In genomic region chr7:6026917-6027316, GRCh38 we compare ENCODE assay signal across 1 cellular context.
TF ChIP-seq lines count a peak whose summit lies in the region.

No MANE protein-coding gene starts in this region.

TF ChIP-seq in GM12878, 131 proteins besides CTCF, POLR2A, EP300 and RAD21:
- TF ChIP-seq, protein P1, sequence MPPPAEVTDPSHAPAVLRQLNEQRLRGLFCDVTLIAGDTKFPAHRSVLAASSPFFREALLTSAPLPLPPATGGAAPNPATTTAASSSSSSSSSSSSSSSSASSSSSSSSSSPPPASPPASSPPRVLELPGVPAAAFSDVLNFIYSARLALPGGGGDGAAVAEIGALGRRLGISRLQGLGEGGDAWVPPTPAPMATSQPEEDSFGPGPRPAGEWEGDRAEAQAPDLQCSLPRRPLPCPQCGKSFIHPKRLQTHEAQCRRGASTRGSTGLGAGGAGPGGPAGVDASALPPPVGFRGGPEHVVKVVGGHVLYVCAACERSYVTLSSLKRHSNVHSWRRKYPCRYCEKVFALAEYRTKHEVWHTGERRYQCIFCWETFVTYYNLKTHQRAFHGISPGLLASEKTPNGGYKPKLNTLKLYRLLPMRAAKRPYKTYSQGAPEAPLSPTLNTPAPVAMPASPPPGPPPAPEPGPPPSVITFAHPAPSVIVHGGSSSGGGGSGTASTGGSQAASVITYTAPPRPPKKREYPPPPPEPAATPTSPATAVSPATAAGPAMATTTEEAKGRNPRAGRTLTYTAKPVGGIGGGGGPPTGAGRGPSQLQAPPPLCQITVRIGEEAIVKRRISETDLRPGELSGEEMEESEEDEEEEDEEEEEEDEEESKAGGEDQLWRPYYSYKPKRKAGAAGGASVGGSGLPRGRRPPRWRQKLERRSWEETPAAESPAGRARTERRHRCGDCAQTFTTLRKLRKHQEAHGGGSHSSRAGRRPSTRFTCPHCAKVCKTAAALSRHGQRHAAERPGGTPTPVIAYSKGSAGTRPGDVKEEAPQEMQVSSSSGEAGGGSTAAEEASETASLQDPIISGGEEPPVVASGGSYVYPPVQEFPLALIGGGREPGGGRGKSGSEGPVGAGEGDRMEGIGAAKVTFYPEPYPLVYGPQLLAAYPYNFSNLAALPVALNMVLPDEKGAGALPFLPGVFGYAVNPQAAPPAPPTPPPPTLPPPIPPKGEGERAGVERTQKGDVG (CRISPR knock-in tag; IDR thresholded peaks at IDR 0.05), result no peak
- TF ChIP-seq, protein P2, sequence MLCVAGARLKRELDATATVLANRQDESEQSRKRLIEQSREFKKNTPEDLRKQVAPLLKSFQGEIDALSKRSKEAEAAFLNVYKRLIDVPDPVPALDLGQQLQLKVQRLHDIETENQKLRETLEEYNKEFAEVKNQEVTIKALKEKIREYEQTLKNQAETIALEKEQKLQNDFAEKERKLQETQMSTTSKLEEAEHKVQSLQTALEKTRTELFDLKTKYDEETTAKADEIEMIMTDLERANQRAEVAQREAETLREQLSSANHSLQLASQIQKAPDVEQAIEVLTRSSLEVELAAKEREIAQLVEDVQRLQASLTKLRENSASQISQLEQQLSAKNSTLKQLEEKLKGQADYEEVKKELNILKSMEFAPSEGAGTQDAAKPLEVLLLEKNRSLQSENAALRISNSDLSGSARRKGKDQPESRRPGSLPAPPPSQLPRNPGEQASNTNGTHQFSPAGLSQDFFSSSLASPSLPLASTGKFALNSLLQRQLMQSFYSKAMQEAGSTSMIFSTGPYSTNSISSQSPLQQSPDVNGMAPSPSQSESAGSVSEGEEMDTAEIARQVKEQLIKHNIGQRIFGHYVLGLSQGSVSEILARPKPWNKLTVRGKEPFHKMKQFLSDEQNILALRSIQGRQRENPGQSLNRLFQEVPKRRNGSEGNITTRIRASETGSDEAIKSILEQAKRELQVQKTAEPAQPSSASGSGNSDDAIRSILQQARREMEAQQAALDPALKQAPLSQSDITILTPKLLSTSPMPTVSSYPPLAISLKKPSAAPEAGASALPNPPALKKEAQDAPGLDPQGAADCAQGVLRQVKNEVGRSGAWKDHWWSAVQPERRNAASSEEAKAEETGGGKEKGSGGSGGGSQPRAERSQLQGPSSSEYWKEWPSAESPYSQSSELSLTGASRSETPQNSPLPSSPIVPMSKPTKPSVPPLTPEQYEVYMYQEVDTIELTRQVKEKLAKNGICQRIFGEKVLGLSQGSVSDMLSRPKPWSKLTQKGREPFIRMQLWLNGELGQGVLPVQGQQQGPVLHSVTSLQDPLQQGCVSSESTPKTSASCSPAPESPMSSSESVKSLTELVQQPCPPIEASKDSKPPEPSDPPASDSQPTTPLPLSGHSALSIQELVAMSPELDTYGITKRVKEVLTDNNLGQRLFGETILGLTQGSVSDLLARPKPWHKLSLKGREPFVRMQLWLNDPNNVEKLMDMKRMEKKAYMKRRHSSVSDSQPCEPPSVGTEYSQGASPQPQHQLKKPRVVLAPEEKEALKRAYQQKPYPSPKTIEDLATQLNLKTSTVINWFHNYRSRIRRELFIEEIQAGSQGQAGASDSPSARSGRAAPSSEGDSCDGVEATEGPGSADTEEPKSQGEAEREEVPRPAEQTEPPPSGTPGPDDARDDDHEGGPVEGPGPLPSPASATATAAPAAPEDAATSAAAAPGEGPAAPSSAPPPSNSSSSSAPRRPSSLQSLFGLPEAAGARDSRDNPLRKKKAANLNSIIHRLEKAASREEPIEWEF (IDR thresholded peaks at IDR 0.05; ENCODE audit: insufficient replicate concordance, low read depth, low read length), result no peak
- TF ChIP-seq CREM (IDR thresholded peaks at IDR 0.05; ENCODE audit: low read depth) (no peak), IRF4 (IDR thresholded peaks at IDR 0.05; ENCODE audit: low read depth, low read length) (no peak), JUND (IDR thresholded peaks at IDR 0.05; ENCODE audit: low read depth, low read length) (no peak), SPI1 (IDR thresholded peaks at IDR 0.05; ENCODE audit: borderline replicate concordance, insufficient read depth, low read depth, low read length) (peak; percentile 66; the same call in 1 of the 2 replicates), IKZF2 (IDR thresholded peaks at IDR 0.05) (peak in 1 of 2 experiments; percentile 14; a peak in 2 of 4 replicates), MYC (IDR thresholded peaks at IDR 0.05; ENCODE audit: insufficient read depth, insufficient read length, insufficient replicate concordance, low read length, severe bottlenecking) (no peak), ETV6 (conservative IDR thresholded peaks at IDR 0.05 in 1 of 2, IDR thresholded peaks at IDR 0.05 in 1 of 2; ENCODE audit: borderline replicate concordance in 1 of 2, low read depth in 1 of 2) (no peak), NRF1 (conservative IDR thresholded peaks at IDR 0.05; ENCODE audit: low read depth, low read length) (no peak), SMARCA5 (IDR thresholded peaks at IDR 0.05) (no peak), BHLHE40 (IDR thresholded peaks at IDR 0.05; ENCODE audit: borderline replicate concordance in 1 of 2, low read depth in 2 of 2, low read length in 1 of 2) (0 out of 4 replicates have a peak, but pooled peaks of 1 of the 2 experiments have one; percentile 11), BCL11A (IDR thresholded peaks at IDR 0.05; ENCODE audit: low read depth, low read length) (peak; percentile 33; the same call in 1 of the 2 replicates), POLR2AphosphoS2 (IDR thresholded peaks at IDR 0.05; ENCODE audit: low read depth, low read length) (no peak), ZBTB33 (IDR thresholded peaks at IDR 0.05) (0 out of 2 replicates have a peak, but pooled peaks have one; percentile 45), STAT1 (conservative IDR thresholded peaks at IDR 0.05) (no peak), CHD4 (IDR thresholded peaks at IDR 0.05) (no peak), ESRRA (IDR thresholded peaks at IDR 0.05; ENCODE audit: low read length) (no peak)
- TF ChIP-seq, protein P3, sequence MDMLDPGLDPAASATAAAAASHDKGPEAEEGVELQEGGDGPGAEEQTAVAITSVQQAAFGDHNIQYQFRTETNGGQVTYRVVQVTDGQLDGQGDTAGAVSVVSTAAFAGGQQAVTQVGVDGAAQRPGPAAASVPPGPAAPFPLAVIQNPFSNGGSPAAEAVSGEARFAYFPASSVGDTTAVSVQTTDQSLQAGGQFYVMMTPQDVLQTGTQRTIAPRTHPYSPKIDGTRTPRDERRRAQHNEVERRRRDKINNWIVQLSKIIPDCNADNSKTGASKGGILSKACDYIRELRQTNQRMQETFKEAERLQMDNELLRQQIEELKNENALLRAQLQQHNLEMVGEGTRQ (IDR thresholded peaks at IDR 0.05; ENCODE audit: borderline replicate concordance, low read depth, low read length), result no peak
- TF ChIP-seq, protein P4, sequence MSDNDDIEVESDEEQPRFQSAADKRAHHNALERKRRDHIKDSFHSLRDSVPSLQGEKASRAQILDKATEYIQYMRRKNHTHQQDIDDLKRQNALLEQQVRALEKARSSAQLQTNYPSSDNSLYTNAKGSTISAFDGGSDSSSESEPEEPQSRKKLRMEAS (IDR thresholded peaks at IDR 0.05; ENCODE audit: low read depth, low read length), result no peak
- TF ChIP-seq, protein P5, sequence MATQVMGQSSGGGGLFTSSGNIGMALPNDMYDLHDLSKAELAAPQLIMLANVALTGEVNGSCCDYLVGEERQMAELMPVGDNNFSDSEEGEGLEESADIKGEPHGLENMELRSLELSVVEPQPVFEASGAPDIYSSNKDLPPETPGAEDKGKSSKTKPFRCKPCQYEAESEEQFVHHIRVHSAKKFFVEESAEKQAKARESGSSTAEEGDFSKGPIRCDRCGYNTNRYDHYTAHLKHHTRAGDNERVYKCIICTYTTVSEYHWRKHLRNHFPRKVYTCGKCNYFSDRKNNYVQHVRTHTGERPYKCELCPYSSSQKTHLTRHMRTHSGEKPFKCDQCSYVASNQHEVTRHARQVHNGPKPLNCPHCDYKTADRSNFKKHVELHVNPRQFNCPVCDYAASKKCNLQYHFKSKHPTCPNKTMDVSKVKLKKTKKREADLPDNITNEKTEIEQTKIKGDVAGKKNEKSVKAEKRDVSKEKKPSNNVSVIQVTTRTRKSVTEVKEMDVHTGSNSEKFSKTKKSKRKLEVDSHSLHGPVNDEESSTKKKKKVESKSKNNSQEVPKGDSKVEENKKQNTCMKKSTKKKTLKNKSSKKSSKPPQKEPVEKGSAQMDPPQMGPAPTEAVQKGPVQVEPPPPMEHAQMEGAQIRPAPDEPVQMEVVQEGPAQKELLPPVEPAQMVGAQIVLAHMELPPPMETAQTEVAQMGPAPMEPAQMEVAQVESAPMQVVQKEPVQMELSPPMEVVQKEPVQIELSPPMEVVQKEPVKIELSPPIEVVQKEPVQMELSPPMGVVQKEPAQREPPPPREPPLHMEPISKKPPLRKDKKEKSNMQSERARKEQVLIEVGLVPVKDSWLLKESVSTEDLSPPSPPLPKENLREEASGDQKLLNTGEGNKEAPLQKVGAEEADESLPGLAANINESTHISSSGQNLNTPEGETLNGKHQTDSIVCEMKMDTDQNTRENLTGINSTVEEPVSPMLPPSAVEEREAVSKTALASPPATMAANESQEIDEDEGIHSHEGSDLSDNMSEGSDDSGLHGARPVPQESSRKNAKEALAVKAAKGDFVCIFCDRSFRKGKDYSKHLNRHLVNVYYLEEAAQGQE (IDR thresholded peaks at IDR 0.05; ENCODE audit: low read depth, low read length), result no peak
- TF ChIP-seq, protein P6, sequence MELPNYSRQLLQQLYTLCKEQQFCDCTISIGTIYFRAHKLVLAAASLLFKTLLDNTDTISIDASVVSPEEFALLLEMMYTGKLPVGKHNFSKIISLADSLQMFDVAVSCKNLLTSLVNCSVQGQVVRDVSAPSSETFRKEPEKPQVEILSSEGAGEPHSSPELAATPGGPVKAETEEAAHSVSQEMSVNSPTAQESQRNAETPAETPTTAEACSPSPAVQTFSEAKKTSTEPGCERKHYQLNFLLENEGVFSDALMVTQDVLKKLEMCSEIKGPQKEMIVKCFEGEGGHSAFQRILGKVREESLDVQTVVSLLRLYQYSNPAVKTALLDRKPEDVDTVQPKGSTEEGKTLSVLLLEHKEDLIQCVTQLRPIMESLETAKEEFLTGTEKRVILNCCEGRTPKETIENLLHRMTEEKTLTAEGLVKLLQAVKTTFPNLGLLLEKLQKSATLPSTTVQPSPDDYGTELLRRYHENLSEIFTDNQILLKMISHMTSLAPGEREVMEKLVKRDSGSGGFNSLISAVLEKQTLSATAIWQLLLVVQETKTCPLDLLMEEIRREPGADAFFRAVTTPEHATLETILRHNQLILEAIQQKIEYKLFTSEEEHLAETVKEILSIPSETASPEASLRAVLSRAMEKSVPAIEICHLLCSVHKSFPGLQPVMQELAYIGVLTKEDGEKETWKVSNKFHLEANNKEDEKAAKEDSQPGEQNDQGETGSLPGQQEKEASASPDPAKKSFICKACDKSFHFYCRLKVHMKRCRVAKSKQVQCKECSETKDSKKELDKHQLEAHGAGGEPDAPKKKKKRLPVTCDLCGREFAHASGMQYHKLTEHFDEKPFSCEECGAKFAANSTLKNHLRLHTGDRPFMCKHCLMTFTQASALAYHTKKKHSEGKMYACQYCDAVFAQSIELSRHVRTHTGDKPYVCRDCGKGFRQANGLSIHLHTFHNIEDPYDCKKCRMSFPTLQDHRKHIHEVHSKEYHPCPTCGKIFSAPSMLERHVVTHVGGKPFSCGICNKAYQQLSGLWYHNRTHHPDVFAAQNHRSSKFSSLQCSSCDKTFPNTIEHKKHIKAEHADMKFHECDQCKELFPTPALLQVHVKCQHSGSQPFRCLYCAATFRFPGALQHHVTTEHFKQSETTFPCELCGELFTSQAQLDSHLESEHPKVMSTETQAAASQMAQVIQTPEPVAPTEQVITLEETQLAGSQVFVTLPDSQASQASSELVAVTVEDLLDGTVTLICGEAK (IDR thresholded peaks at IDR 0.05; ENCODE audit: borderline replicate concordance), result no peak
